ENCODE assay signal across 9 cellular contexts in genomic region chr19:16293133-16294085, GRCh38. TPM values are rescaled to one million over a fixed set of nuclear protein-coding genes. Genes with fewer than 3 reads are reported as not detected.
DNase-seq lines count a peak whose midpoint lies in the region; ATAC-seq and TF ChIP-seq lines count a peak whose summit lies in the region.
"Had no signal": no experiment of that assay in that cellular context is flagged by ENCODE, and none has a peak within 500 bp of the region (broad histone marks: within the 10 kb centered on the region; RNA-seq: fewer than 3 reads in every experiment).

No MANE protein-coding gene starts in this region.

- H3K4me3 ChIP-seq in muscle layer of colon (ENCODE audit: low read depth in 1 of 2, low read length in 2 of 2), result peak overlapping the region; percentile 13 to 20

- peaks cover 0 to 2% of the 10 kb centered on the region in 2 donors for H3K4me1 Mint-ChIP-seq in stimulated activated naive B cell treated with anti-CD40 and anti-IgM and Interleukin-4, amounts not matched to agents 10 μg/mL and 1 μg/mL and 100 μg/mL, for 72 hours

- no peaks in the 10 kb centered on the region for H3K27me3 ChIP-seq in muscle layer of colon (ENCODE audit: control insufficient read depth in 1 of 2, insufficient read depth in 2 of 2, low read length in 2 of 2)
- peaks cover 10% of the 10 kb centered on the region for H3K27me3 ChIP-seq in foreskin keratinocyte

- peaks cover 0 to 1% of the 10 kb centered on the region in 2 donors for H3K36me3 Mint-ChIP-seq in stimulated activated naive B cell treated with anti-CD40 and anti-IgM and Interleukin-4, amounts not matched to agents 10 μg/mL and 1 μg/mL and 100 μg/mL, for 72 hours

- H3K9ac ChIP-seq in muscle layer of colon (ENCODE audit: low read length), result peak overlapping the region; percentile 0

- H3K27ac Mint-ChIP-seq in stimulated activated naive B cell treated with anti-CD40 and anti-IgM and Interleukin-4, amounts not matched to agents 10 μg/mL and 1 μg/mL and 100 μg/mL, for 72 hours, result no peak overlapping the region

- ATAC-seq in GM18511 (IDR thresholded peaks at IDR 0.05; ENCODE audit: unreplicated experiment) (no peak), HG03159 (IDR thresholded peaks at IDR 0.05; ENCODE audit: unreplicated experiment) (no peak), foreskin keratinocyte (no peak)
- no peak for ATAC-seq in stimulated activated naive B cell treated with anti-CD40 and anti-IgM and Interleukin-4, amounts not matched to agents 10 μg/mL and 1 μg/mL and 100 μg/mL, for 72 hours (replicated peaks)

- peak overlapping the region; percentile 86 for H3K27ac ChIP-seq in muscle layer of colon (ENCODE audit: low read depth, low read length)
- no peak overlapping the region for H3K27ac ChIP-seq in foreskin keratinocyte

- H3K9me3 ChIP-seq in muscle layer of colon (ENCODE audit: low read length), result no peaks in the 10 kb centered on the region

- no peaks in the 10 kb centered on the region for H3K9me3 Mint-ChIP-seq in stimulated activated naive B cell treated with anti-CD40 and anti-IgM and Interleukin-4, amounts not matched to agents 10 μg/mL and 1 μg/mL and 100 μg/mL, for 72 hours

- no peaks in the 10 kb centered on the region for H3K36me3 ChIP-seq in muscle layer of colon (ENCODE audit: insufficient read depth, low read length)

- TF ChIP-seq CTCF in foreskin keratinocyte (conservative IDR thresholded peaks at IDR 0.05), result no peak

- H3K4me1 ChIP-seq in muscle layer of colon (ENCODE audit: insufficient read depth, low read length), result peaks cover 11% of the 10 kb centered on the region
- H3K4me1 ChIP-seq in foreskin keratinocyte, result no peaks in the 10 kb centered on the region

- no peak overlapping the region for H3K4me3 Mint-ChIP-seq in stimulated activated naive B cell treated with anti-CD40 and anti-IgM and Interleukin-4, amounts not matched to agents 10 μg/mL and 1 μg/mL and 100 μg/mL, for 72 hours

- DNase-seq in AG08396 (ENCODE audit: low spot score), result peak; percentile 89
- peak; percentile 99 for DNase-seq in NCI-H226
- DNase-seq in dermis blood vessel endothelial cell, result peak; percentile 83
- no peak for DNase-seq in stimulated activated naive B cell treated with anti-CD40 and anti-IgM and Interleukin-4, amounts not matched to agents 10 μg/mL and 1 μg/mL and 100 μg/mL, for 72 hours
- DNase-seq in foreskin keratinocyte, result no peak
- DNase-seq: NCI-H187 treated with DMSO at 0.1 percent for 48 hours had no signal

- peaks cover 0 to 5% of the 10 kb centered on the region in 2 donors for H3K27me3 Mint-ChIP-seq in stimulated activated naive B cell treated with anti-CD40 and anti-IgM and Interleukin-4, amounts not matched to agents 10 μg/mL and 1 μg/mL and 100 μg/mL, for 72 hours

RNA-seq across cellular contexts. Expression of gene KLF2, which starts 31.2 kb away (rescaled TPM):
- total RNA-seq in dermis blood vessel endothelial cell, result 4.4 and 5.1 TPM in 2 replicates
- total RNA-seq in foreskin keratinocyte, result 0.32 and 0.65 TPM in 2 replicates
- 0.22 and 0.32 TPM in 2 replicates for polyA plus RNA-seq in foreskin keratinocyte

Comparison
In these comparisons a context has a peak if more than half of its experiments do, and no peak if none do; other contexts are left out.
1. DNase-seq: peak in AG08396 (single experiment), NCI-H226 (single experiment) and dermis blood vessel endothelial cell (single experiment); none in stimulated activated naive B cell treated with anti-CD40 and anti-IgM and Interleukin-4, amounts not matched to agents 10 μg/mL and 1 μg/mL and 100 μg/mL, for 72 hours (single experiment) and foreskin keratinocyte (0 of 2).